Comparison of ENCODE assay signal across 1 cellular context in genomic region chr4:186630128-186630527, GRCh38.
TF ChIP-seq lines count a peak whose summit lies in the region.

No MANE protein-coding gene starts in this region.

TF ChIP-seq in K562, 482 proteins besides CTCF, POLR2A, EP300 and RAD21 (continued from another document):
- TF ChIP-seq, protein P1, sequence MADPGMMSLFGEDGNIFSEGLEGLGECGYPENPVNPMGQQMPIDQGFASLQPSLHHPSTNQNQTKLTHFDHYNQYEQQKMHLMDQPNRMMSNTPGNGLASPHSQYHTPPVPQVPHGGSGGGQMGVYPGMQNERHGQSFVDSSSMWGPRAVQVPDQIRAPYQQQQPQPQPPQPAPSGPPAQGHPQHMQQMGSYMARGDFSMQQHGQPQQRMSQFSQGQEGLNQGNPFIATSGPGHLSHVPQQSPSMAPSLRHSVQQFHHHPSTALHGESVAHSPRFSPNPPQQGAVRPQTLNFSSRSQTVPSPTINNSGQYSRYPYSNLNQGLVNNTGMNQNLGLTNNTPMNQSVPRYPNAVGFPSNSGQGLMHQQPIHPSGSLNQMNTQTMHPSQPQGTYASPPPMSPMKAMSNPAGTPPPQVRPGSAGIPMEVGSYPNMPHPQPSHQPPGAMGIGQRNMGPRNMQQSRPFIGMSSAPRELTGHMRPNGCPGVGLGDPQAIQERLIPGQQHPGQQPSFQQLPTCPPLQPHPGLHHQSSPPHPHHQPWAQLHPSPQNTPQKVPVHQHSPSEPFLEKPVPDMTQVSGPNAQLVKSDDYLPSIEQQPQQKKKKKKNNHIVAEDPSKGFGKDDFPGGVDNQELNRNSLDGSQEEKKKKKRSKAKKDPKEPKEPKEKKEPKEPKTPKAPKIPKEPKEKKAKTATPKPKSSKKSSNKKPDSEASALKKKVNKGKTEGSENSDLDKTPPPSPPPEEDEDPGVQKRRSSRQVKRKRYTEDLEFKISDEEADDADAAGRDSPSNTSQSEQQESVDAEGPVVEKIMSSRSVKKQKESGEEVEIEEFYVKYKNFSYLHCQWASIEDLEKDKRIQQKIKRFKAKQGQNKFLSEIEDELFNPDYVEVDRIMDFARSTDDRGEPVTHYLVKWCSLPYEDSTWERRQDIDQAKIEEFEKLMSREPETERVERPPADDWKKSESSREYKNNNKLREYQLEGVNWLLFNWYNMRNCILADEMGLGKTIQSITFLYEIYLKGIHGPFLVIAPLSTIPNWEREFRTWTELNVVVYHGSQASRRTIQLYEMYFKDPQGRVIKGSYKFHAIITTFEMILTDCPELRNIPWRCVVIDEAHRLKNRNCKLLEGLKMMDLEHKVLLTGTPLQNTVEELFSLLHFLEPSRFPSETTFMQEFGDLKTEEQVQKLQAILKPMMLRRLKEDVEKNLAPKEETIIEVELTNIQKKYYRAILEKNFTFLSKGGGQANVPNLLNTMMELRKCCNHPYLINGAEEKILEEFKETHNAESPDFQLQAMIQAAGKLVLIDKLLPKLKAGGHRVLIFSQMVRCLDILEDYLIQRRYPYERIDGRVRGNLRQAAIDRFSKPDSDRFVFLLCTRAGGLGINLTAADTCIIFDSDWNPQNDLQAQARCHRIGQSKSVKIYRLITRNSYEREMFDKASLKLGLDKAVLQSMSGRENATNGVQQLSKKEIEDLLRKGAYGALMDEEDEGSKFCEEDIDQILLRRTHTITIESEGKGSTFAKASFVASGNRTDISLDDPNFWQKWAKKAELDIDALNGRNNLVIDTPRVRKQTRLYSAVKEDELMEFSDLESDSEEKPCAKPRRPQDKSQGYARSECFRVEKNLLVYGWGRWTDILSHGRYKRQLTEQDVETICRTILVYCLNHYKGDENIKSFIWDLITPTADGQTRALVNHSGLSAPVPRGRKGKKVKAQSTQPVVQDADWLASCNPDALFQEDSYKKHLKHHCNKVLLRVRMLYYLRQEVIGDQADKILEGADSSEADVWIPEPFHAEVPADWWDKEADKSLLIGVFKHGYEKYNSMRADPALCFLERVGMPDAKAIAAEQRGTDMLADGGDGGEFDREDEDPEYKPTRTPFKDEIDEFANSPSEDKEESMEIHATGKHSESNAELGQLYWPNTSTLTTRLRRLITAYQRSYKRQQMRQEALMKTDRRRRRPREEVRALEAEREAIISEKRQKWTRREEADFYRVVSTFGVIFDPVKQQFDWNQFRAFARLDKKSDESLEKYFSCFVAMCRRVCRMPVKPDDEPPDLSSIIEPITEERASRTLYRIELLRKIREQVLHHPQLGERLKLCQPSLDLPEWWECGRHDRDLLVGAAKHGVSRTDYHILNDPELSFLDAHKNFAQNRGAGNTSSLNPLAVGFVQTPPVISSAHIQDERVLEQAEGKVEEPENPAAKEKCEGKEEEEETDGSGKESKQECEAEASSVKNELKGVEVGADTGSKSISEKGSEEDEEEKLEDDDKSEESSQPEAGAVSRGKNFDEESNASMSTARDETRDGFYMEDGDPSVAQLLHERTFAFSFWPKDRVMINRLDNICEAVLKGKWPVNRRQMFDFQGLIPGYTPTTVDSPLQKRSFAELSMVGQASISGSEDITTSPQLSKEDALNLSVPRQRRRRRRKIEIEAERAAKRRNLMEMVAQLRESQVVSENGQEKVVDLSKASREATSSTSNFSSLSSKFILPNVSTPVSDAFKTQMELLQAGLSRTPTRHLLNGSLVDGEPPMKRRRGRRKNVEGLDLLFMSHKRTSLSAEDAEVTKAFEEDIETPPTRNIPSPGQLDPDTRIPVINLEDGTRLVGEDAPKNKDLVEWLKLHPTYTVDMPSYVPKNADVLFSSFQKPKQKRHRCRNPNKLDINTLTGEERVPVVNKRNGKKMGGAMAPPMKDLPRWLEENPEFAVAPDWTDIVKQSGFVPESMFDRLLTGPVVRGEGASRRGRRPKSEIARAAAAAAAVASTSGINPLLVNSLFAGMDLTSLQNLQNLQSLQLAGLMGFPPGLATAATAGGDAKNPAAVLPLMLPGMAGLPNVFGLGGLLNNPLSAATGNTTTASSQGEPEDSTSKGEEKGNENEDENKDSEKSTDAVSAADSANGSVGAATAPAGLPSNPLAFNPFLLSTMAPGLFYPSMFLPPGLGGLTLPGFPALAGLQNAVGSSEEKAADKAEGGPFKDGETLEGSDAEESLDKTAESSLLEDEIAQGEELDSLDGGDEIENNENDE (IDR thresholded peaks at IDR 0.05; ENCODE audit: low read depth, low read length), result no peak
- TF ChIP-seq SRSF1 (IDR thresholded peaks at IDR 0.05; ENCODE audit: low read depth, low read length) (no peak), VEZF1 (CRISPR knock-in tag; IDR thresholded peaks at IDR 0.05) (no peak), SP2 (IDR thresholded peaks at IDR 0.05; ENCODE audit: extremely low read depth, low read depth, low read length, poor library complexity, severe bottlenecking) (no peak)
